Comparison of ENCODE assay signal across 8 cellular contexts in genomic region chr2:149017116-149017985, GRCh38. TPM values are rescaled to one million over a fixed set of nuclear protein-coding genes. Genes with fewer than 3 reads are reported as not detected.
DNase-seq lines count a peak whose midpoint lies in the region; ATAC-seq and TF ChIP-seq lines count a peak whose summit lies in the region.

No MANE protein-coding gene starts in this region.

- peaks cover 5% of the 10 kb centered on the region for H3K27me3 Mint-ChIP-seq in activated naive CD8-positive, alpha-beta T cell treated with anti-CD3 and anti-CD28 coated beads, Interleukin-2, amount 50 U/mL, for 24 hours

- ATAC-seq in GM19395 (IDR thresholded peaks at IDR 0.05; ENCODE audit: unreplicated experiment) (peak; percentile 25), GM18511 (IDR thresholded peaks at IDR 0.05; ENCODE audit: unreplicated experiment) (no peak)
- ATAC-seq in activated naive CD8-positive, alpha-beta T cell treated with anti-CD3 and anti-CD28 coated beads, Interleukin-2, amount 50 U/mL, for 24 hours, result peak; percentile 50

- H3K36me3 Mint-ChIP-seq in activated naive CD8-positive, alpha-beta T cell treated with anti-CD3 and anti-CD28 coated beads, Interleukin-2, amount 50 U/mL, for 24 hours (ENCODE audit: low read depth), result no peaks in the 10 kb centered on the region

- intact Hi-C loops in cardiac septum (cut with DNase I), result loop anchor here (2.0 kb wide), 1 partner anchor 541 kb away; no protein-coding TSS in a partner anchor

- peak; percentile 89 for TF ChIP-seq CTCF in AG09309 (IDR thresholded peaks at IDR 0.05; ENCODE audit: control insufficient read depth, insufficient read depth, low read depth, low read length, missing control alignments)

- DNase-seq in AG09309 (ENCODE audit: low read depth) (no peak), NCI-H1417 (lab: John Stamatoyannopoulos, UW) (peak; percentile 63 to 89 (median 69)), T follicular helper cell (ENCODE audit: low read depth) (peak; percentile 57), cardiac septum (ENCODE audit: low spot score) (peak; percentile 87), putamen (ENCODE audit: low spot score) (peak; percentile 69)
- peak; percentile 78 for DNase-seq in activated naive CD8-positive, alpha-beta T cell treated with anti-CD3 and anti-CD28 coated beads, Interleukin-2, amount 50 U/mL, for 24 hours

- no peaks in the 10 kb centered on the region for H3K9me3 Mint-ChIP-seq in activated naive CD8-positive, alpha-beta T cell treated with anti-CD3 and anti-CD28 coated beads, Interleukin-2, amount 50 U/mL, for 24 hours

- no peak overlapping the region for H3K4me3 Mint-ChIP-seq in activated naive CD8-positive, alpha-beta T cell treated with anti-CD3 and anti-CD28 coated beads, Interleukin-2, amount 50 U/mL, for 24 hours

- no peaks in the 10 kb centered on the region for H3K4me1 Mint-ChIP-seq in activated naive CD8-positive, alpha-beta T cell treated with anti-CD3 and anti-CD28 coated beads, Interleukin-2, amount 50 U/mL, for 24 hours

- peak overlapping the region; percentile 9 for H3K27ac Mint-ChIP-seq in activated naive CD8-positive, alpha-beta T cell treated with anti-CD3 and anti-CD28 coated beads, Interleukin-2, amount 50 U/mL, for 24 hours

- H3K4me3 ChIP-seq in AG09309 (ENCODE audit: control insufficient read depth, low read depth, low read length), result no peak overlapping the region

RNA-seq across cellular contexts. Expression of gene LYPD6B, which starts 21.1 kb away (rescaled TPM):
- total RNA-seq in cardiac septum, result not detected
